9 cellular contexts compared by ENCODE assay signal in genomic region chr6:56692586-56693245, GRCh38. TPM values are rescaled to one million over a fixed set of nuclear protein-coding genes. Genes with fewer than 3 reads are reported as not detected.
A peak's percentile ranks its signal among the peaks of the same experiment; 100 is the strongest.
DNase-seq lines count a peak whose midpoint lies in the region; ATAC-seq, FAIRE-seq and TF ChIP-seq lines count a peak whose summit lies in the region.
"Had no signal": no experiment of that assay in that cellular context is flagged by ENCODE, and none has a peak within 500 bp of the region (broad histone marks: within the 10 kb centered on the region; RNA-seq: fewer than 3 reads in every experiment).

No MANE protein-coding gene starts in this region.

- H3K79me2 ChIP-seq in HepG2 (ENCODE audit: insufficient read depth, low read length): peaks cover 13% of the 10 kb centered on the region

- DNase-seq in IMR-90: peak; percentile 78
- no peak for DNase-seq in bronchial epithelial cell (ENCODE audit: low read depth)
- peak; percentile 47 for DNase-seq in HepG2 (ENCODE audit: low spot score)
- no peak for DNase-seq in thyroid gland
- DNase-seq in NCI-H748 treated with DMSO at 0.1 percent for 48 hours (lab: John Stamatoyannopoulos, UW): no peak
- DNase-seq: activated CD4-positive, CD25-positive, alpha-beta regulatory T cell treated with anti-CD3 and anti-CD28 coated beads, Interleukin-2, amount 50 U/mL, for 72 hours had no signal

- H3K4me3 ChIP-seq in IMR-90 (ENCODE audit: insufficient read depth, low read depth, low read length): peak overlapping the region; percentile 45
- no peak overlapping the region for H3K4me3 ChIP-seq in bronchial epithelial cell (ENCODE audit: low read depth, low read length)
- H3K4me3 ChIP-seq in HepG2 (replicated peaks in 1 of 3; ENCODE audit: insufficient read depth in 1 of 3, low read depth in 2 of 3, low read length in 3 of 3): peak overlapping the region; percentile 56 to 64 (median 60)
- H3K4me3 ChIP-seq in thyroid gland (replicated peaks in 1 of 3): no peak overlapping the region

- peak overlapping the region; percentile 87 for H4K91ac ChIP-seq in IMR-90 (ENCODE audit: insufficient read depth, low read depth, low read length)

- peak overlapping the region; percentile 76 for H2BK20ac ChIP-seq in IMR-90 (ENCODE audit: low read depth, low read length)

- H4K5ac ChIP-seq in IMR-90 (ENCODE audit: low read depth, low read length): peak overlapping the region; percentile 66

- H3K9me3 ChIP-seq in IMR-90 (ENCODE audit: control insufficient read depth, insufficient read depth, low read length): no peaks in the 10 kb centered on the region
- no peaks in the 10 kb centered on the region for H3K9me3 ChIP-seq in HepG2 (ENCODE audit: low read length)
- H3K9me3 ChIP-seq in thyroid gland: no peaks in the 10 kb centered on the region

- H3K18ac ChIP-seq in IMR-90 (ENCODE audit: low read depth, low read length): peak overlapping the region; percentile 84

- H3K27me3 ChIP-seq in IMR-90 (ENCODE audit: control insufficient read depth, insufficient read depth, low read length): no peaks in the 10 kb centered on the region
- no peaks in the 10 kb centered on the region for H3K27me3 ChIP-seq in bronchial epithelial cell (ENCODE audit: control insufficient read depth, insufficient read depth, low read length)
- no peaks in the 10 kb centered on the region for H3K27me3 ChIP-seq in HepG2 (ENCODE audit: control insufficient read depth in 1 of 2, insufficient read depth in 2 of 2, low read length in 2 of 2)
- no peaks in the 10 kb centered on the region for H3K27me3 ChIP-seq in thyroid gland

- H3K4ac ChIP-seq in IMR-90 (ENCODE audit: low read depth, low read length): peak overlapping the region; percentile 88

- H2AFZ ChIP-seq in IMR-90 (replicated peaks; ENCODE audit: low read length, poor library complexity) (no peak overlapping the region), HepG2 (ENCODE audit: low read length) (peak overlapping the region; percentile 65)

- dilution Hi-C loops in IMR-90 (cut with HindIII; ENCODE audit: low sequenced_read_pairs, unreplicated experiment): no loop called here

- H4K8ac ChIP-seq in IMR-90 (ENCODE audit: low read depth in 2 of 2, low read length in 2 of 2): peak overlapping the region; percentile 25 to 93

- peak overlapping the region; percentile 94 for H2BK5ac ChIP-seq in IMR-90 (ENCODE audit: low read depth, low read length, poor library complexity, severe bottlenecking)

- peak overlapping the region; percentile 78; the same call in 2 of the 3 replicates for H2BK15ac ChIP-seq in IMR-90 (ENCODE audit: low read depth, low read length)

- TF ChIP-seq POLR2A in IMR-90 (IDR thresholded peaks at IDR 0.05; ENCODE audit: low read depth, low read length) (no peak), HepG2 (IDR thresholded peaks at IDR 0.05; ENCODE audit: insufficient read depth in 1 of 2, low read depth in 2 of 2, low read length in 2 of 2) (no peak), thyroid gland (IDR thresholded peaks at IDR 0.05) (no peak)

- TF ChIP-seq EP300 in HepG2 (IDR thresholded peaks at IDR 0.05; ENCODE audit: low read depth in 2 of 2, low read length in 2 of 2) (no peak), HepG2 (CRISPR knock-in tag; IDR thresholded peaks at IDR 0.05; ENCODE audit: borderline replicate concordance) (no peak)

- H2AK5ac ChIP-seq in IMR-90 (ENCODE audit: low read depth, low read length): peak overlapping the region; percentile 65

- WGBS in IMR-90 (ENCODE audit: extremely low coverage in 2 of 2, insufficient read length in 1 of 2), 2 experiments: 0% methylated on average over 1 of the region's 6 CpGs; no CpG with 5 or more reads in 1 of the 2 experiments
- 7% methylated on average over 6 of the region's 6 CpGs for WGBS in HepG2 (ENCODE audit: low lambda C conversion rate)
- 73 to 74% methylated on average over 6 of the region's 6 CpGs for WGBS in thyroid gland, 2 donors

- peak; percentile 42 for ATAC-seq in IMR-90 (ENCODE audit: low read depth)
- ATAC-seq in HepG2: peak; percentile 78
- no peak for ATAC-seq in HG03565 (IDR thresholded peaks at IDR 0.05; ENCODE audit: unreplicated experiment)
- no peak for ATAC-seq in GM21737 (IDR thresholded peaks at IDR 0.05; ENCODE audit: unreplicated experiment)
- ATAC-seq in HG03025 (IDR thresholded peaks at IDR 0.05; ENCODE audit: low FRiP score, unreplicated experiment): no peak

- H2AK9ac ChIP-seq in IMR-90 (replicated peaks; ENCODE audit: low read depth, low read length, poor library complexity): peak overlapping the region; percentile 34

- TF ChIP-seq RAD21 in IMR-90 (IDR thresholded peaks at IDR 0.05; ENCODE audit: low read length) (no peak), HepG2 (CRISPR knock-in tag; IDR thresholded peaks at IDR 0.05) (no peak)

- BruUV-seq in IMR-90 (replicated peaks; lab: Mats Ljungman, UMichigan) (TSS peak; percentile 98), HepG2 (replicated peaks; lab: Mats Ljungman, UMichigan) (TSS peak; percentile 62)

- H3K4me1 ChIP-seq in IMR-90 (ENCODE audit: control insufficient read depth, insufficient read depth, low read length): peaks cover 8% of the 10 kb centered on the region
- H3K4me1 ChIP-seq in HepG2 (ENCODE audit: insufficient read depth, low read length): peaks cover 60% of the 10 kb centered on the region
- H3K4me1 ChIP-seq in thyroid gland: no peaks in the 10 kb centered on the region

- in situ Hi-C loops in IMR-90 (cut with MboI; ENCODE audit: low sequenced_read_pairs) (loop anchor here (10.0 kb wide), 1 partner anchor 152 kb away; no protein-coding TSS in a partner anchor), HepG2 (cut with HindIII; ENCODE audit: extremely low pct_ligation_motif_present, low pct_unique_long_range_greater_than_20kb) (loop anchor here (5.0 kb wide), 1 partner anchor 50 kb away; the partner anchor contains the start of gene DST)

- intact Hi-C loops in IMR-90 (cut with micrococcal nuclease): loop anchor here (1.0 to 5.0 kb wide), 4 partner anchors 50 to 335 kb away; partner anchors contain the start of gene DST
- intact Hi-C loops in HepG2 (cut with micrococcal nuclease; ENCODE audit: unreplicated experiment): loop anchor here (1.0 to 10.0 kb wide), 4 partner anchors 8 to 378 kb away; partner anchors contain the start of gene DST
- intact Hi-C loops in thyroid gland (cut with DNase I): no loop called here

- H3K4me2 ChIP-seq in IMR-90 (ENCODE audit: low read depth, low read length) (peak overlapping the region; percentile 83), HepG2 (ENCODE audit: low read depth, low read length) (peak overlapping the region; percentile 75)

- H4K20me1 ChIP-seq in IMR-90 (ENCODE audit: insufficient read depth, low read length) (no peaks in the 10 kb centered on the region; the same call in 1 of the 2 replicates), HepG2 (ENCODE audit: insufficient read depth, low read length) (no peaks in the 10 kb centered on the region)

- peaks cover 14 to 44% of the 10 kb centered on the region in 2 experiments for H3K79me1 ChIP-seq in IMR-90 (ENCODE audit: low read depth in 1 of 2, low read length in 2 of 2)

- H3K9ac ChIP-seq in IMR-90 (ENCODE audit: low read depth, low read length) (peak overlapping the region; percentile 96), HepG2 (ENCODE audit: insufficient read depth, low read depth, low read length) (peak overlapping the region; percentile 69)

- TF ChIP-seq CTCF in IMR-90 (conservative IDR thresholded peaks at IDR 0.05; ENCODE audit: low read depth, low read length) (no peak), bronchial epithelial cell (IDR thresholded peaks at IDR 0.05; ENCODE audit: insufficient read depth, low read length, severe bottlenecking) (no peak), HepG2 (CRISPR knock-in tag; IDR thresholded peaks at IDR 0.05) (no peak), thyroid gland (IDR thresholded peaks at IDR 0.05) (no peak)

- FAIRE-seq in bronchial epithelial cell (lab: Jason Lieb, UNC) (peak; percentile 23), HepG2 (lab: Jason Lieb, UNC) (no peak)

- peak overlapping the region; percentile 94 for H2BK120ac ChIP-seq in IMR-90 (ENCODE audit: low read depth, low read length)

- peaks cover 3% of the 10 kb centered on the region; the same call in 1 of the 2 replicates for H3K9me1 ChIP-seq in IMR-90 (ENCODE audit: insufficient read depth, low read length)

- peak overlapping the region; percentile 96 for H3K56ac ChIP-seq in IMR-90 (ENCODE audit: extremely low read depth, insufficient read depth, low read length)

- H3K14ac ChIP-seq in IMR-90 (replicated peaks; ENCODE audit: low read depth, low read length): peak overlapping the region; percentile 83

- H3K27ac ChIP-seq in IMR-90 (ENCODE audit: insufficient read depth, low read length) (peak overlapping the region; percentile 99), HepG2 (ENCODE audit: extremely low read length, insufficient read depth, low read length) (peak overlapping the region; percentile 68), thyroid gland (peak overlapping the region; percentile 6 to 35 (median 26))

- peak overlapping the region; percentile 93 for H3K23ac ChIP-seq in IMR-90 (ENCODE audit: low read depth, low read length)

- CTCF ChIA-PET in IMR-90 (lab: Yijun Ruan, JAX) (interaction anchor here (0.7 to 0.9 kb wide), 2 partner anchors 18 to 55 kb away, joined by 3 read pairs; no protein-coding TSS in a partner anchor), HepG2 (lab: Yijun Ruan, JAX; ENCODE audit: low intra/inter-chr PET ratio, low total read pairs) (no interaction called here)

- H3K36me3 ChIP-seq in IMR-90 (ENCODE audit: control insufficient read depth, insufficient read depth, low read length) (peaks cover 3% of the 10 kb centered on the region; the same call in 1 of the 2 replicates), bronchial epithelial cell (ENCODE audit: control insufficient read depth, insufficient read depth, low read length) (no peaks in the 10 kb centered on the region), HepG2 (replicated peaks in 1 of 2; ENCODE audit: control insufficient read depth in 1 of 2, insufficient read depth in 2 of 2, low read length in 2 of 2) (no peaks in the 10 kb centered on the region), thyroid gland (no peaks in the 10 kb centered on the region)

- POLR2A ChIA-PET in IMR-90 (lab: Charles Lee; ENCODE audit: unreplicated experiment): interaction anchor here (0.7 to 1.1 kb wide), 2 partner anchors 36 to 158 kb away, joined by 3 to 4 read pairs; no protein-coding TSS in a partner anchor
- POLR2A ChIA-PET in HepG2 (lab: Yijun Ruan, JAX): interaction anchor here (0.8 to 4.2 kb wide), 13 partner anchors 9 to 294 kb away, joined by 3 to 52 read pairs (median 9); partner anchors contain the start of gene DST

RNA-seq across cellular contexts. Expression of gene DST, which starts 50.0 kb away (rescaled TPM):
- total RNA-seq in IMR-90 (2012; rRNA removed) (452 and 544 TPM in 2 replicates), bronchial epithelial cell (450 and 628 TPM in 2 replicates), HepG2 (2016; rRNA removed; fragmentation: Illumina TruSeq; extraction: Trizol) (61.7 and 89.0 TPM in 2 replicates), thyroid gland (100 to 1,000 TPM in 3 of 4 donors, 10 to 100 TPM in 1; 99.8 to 169 (median 149) TPM)
- polyA plus RNA-seq in IMR-90 (2012; rRNA removed) (80.7 and 97.7 TPM in 2 replicates), HepG2 (2011; rRNA removed) (64.4 and 77.2 TPM in 2 replicates)
- polyA plus RNA-seq in IMR-90 (2012; cell fraction: cytosol; rRNA removed): 12.6 and 26.5 TPM in 2 replicates
- polyA plus RNA-seq in IMR-90 (2012; cell fraction: nucleus; rRNA removed; ENCODE audit: low replicate concordance): 183 and 380 TPM in 2 replicates
- total RNA-seq in HepG2 (2016; cell fraction: cytosol; rRNA removed; fragmentation: Illumina TruSeq; extraction: Trizol; ENCODE audit: low read depth): 6.5 and 7.8 TPM in 2 replicates
- 56.6 and 87.8 TPM in 2 replicates for total RNA-seq in HepG2 (2016; cell fraction: insoluble cytoplasmic fraction; rRNA removed; fragmentation: Illumina TruSeq; extraction: Trizol)
- total RNA-seq in HepG2 (2016; cell fraction: membrane; rRNA removed; fragmentation: Illumina TruSeq; extraction: Trizol): 14.8 and 16.7 TPM in 2 replicates
- total RNA-seq in HepG2 (2016; cell fraction: nucleus; rRNA removed; fragmentation: Illumina TruSeq; extraction: Trizol): 273 and 289 TPM in 2 replicates
- polyA plus RNA-seq in HepG2 (2011; cell fraction: cytosol; rRNA removed): 23.8 and 26.1 TPM in 2 replicates
- 197 and 231 TPM in 2 replicates for polyA plus RNA-seq in HepG2 (2011; cell fraction: nucleus; rRNA removed)
- 75.4 and 77.7 TPM in 2 replicates for polyA plus RNA-seq in HepG2 (2012)
- polyA plus RNA-seq in HepG2 (2016; cell fraction: cytosol; fragmentation: Illumina TruSeq; extraction: Trizol; ENCODE audit: low read depth): 2.7 and 2.9 TPM in 2 replicates
- polyA plus RNA-seq in HepG2 (2016; cell fraction: insoluble cytoplasmic fraction; fragmentation: Illumina TruSeq; extraction: Trizol; ENCODE audit: low read depth): 38.0 and 39.9 TPM in 2 replicates
- polyA plus RNA-seq in HepG2 (2016; cell fraction: membrane; fragmentation: Illumina TruSeq; extraction: Trizol; ENCODE audit: low read depth): 5.4 and 7.5 TPM in 2 replicates
- polyA plus RNA-seq in HepG2 (2016; cell fraction: nucleus; fragmentation: Illumina TruSeq; extraction: Trizol; ENCODE audit: insufficient read depth, low read depth): 155 and 164 TPM in 2 replicates
- polyA minus RNA-seq in HepG2 (2011; rRNA and poly(A)+ RNA removed; ENCODE audit: low replicate concordance): 62.4 and 124 TPM in 2 replicates
- polyA minus RNA-seq in HepG2 (2011; cell fraction: cytosol; rRNA and poly(A)+ RNA removed): 53.9 and 66.4 TPM in 2 replicates
- 948 and 1,173 TPM in 2 replicates for polyA minus RNA-seq in HepG2 (2011; cell fraction: nucleus; rRNA and poly(A)+ RNA removed)

Comparison
In these comparisons a context has a peak if more than half of its experiments do, and no peak if none do; other contexts are left out.
1. ATAC-seq: peak in IMR-90 (single experiment) and HepG2 (single experiment); none in HG03565 (single experiment), GM21737 (single experiment) and HG03025 (single experiment).
2. DNase-seq: peak in IMR-90 (single experiment) and HepG2 (single experiment); none in bronchial epithelial cell (single experiment), thyroid gland (0 of 2) and NCI-H748 treated with DMSO at 0.1 percent for 48 hours (single experiment).
3. H3K27ac ChIP-seq: peak in every context shown above with its lines; median percentile 99 in IMR-90; 68 in HepG2; 26 in thyroid gland.
4. H3K4me3 ChIP-seq: peak in IMR-90 (single experiment) and HepG2 (3 of 3); none in bronchial epithelial cell (single experiment) and thyroid gland (0 of 3).